8 cellular contexts compared by ENCODE assay signal in genomic region chr3:160398820-160399346, GRCh38. TPM values are rescaled to one million over a fixed set of nuclear protein-coding genes. Genes with fewer than 3 reads are reported as not detected.
DNase-seq lines count a peak whose midpoint lies in the region; ATAC-seq and TF ChIP-seq lines count a peak whose summit lies in the region.

Gene IFT80, minus strand, starts transcription at chr3:160399225. Its CDS starts 14,625 bp downstream, at chr3:160384600.

- no peaks in the 10 kb centered on the region for H3K27me3 ChIP-seq in KMS-11 (ENCODE audit: insufficient read depth, low read depth)
- H3K27me3 ChIP-seq in Peyer's patch, result no peaks in the 10 kb centered on the region
- no peaks in the 10 kb centered on the region for H3K27me3 ChIP-seq in esophagus (ENCODE audit: control insufficient read depth in 1 of 2, insufficient read depth in 2 of 2, low read length in 2 of 2)
- H3K27me3 ChIP-seq in mucosa of stomach (ENCODE audit: control insufficient read depth, insufficient read depth, low read length), result no peaks in the 10 kb centered on the region

- H4K20me1 ChIP-seq in KMS-11 (ENCODE audit: insufficient read depth), result peaks cover 22% of the 10 kb centered on the region

- H3K4me2 ChIP-seq in KMS-11, result peak within 1 kb of the TSS; percentile 95

- H3K36me3 ChIP-seq in KMS-11 (ENCODE audit: insufficient read depth) (peaks cover 23% of the 10 kb centered on the region; the same call in 1 of the 2 replicates), Peyer's patch (no peaks in the 10 kb centered on the region), esophagus (ENCODE audit: control insufficient read depth in 2 of 2, insufficient read depth in 2 of 2, low read length in 1 of 2) (no peaks in the 10 kb centered on the region), mucosa of stomach (ENCODE audit: control insufficient read depth, insufficient read depth, low read length) (no peaks in the 10 kb centered on the region)

- H3K27ac ChIP-seq in KMS-11, result peak within 1 kb of the TSS; percentile 99
- peak within 1 kb of the TSS; percentile 83 to 94 (median 86) for H3K27ac ChIP-seq in Peyer's patch
- peak within 1 kb of the TSS; percentile 95 to 97 for H3K27ac ChIP-seq in esophagus (ENCODE audit: low read depth in 2 of 2, low read length in 1 of 2)

- 0% methylated on average over 26 of the region's 26 CpGs for WGBS in esophagus, 2 donors

- H3K9ac ChIP-seq in KMS-11, result peak within 1 kb of the TSS; percentile 99
- H3K9ac ChIP-seq in mucosa of stomach (ENCODE audit: low read length), result peak within 1 kb of the TSS; percentile 91

- H3K4me1 ChIP-seq in KMS-11 (ENCODE audit: low read depth, poor library complexity, severe bottlenecking), result peaks cover 27% of the 10 kb centered on the region
- H3K4me1 ChIP-seq in Peyer's patch, result peaks cover 0 to 7% (median 6%) of the 10 kb centered on the region in 4 donors
- H3K4me1 ChIP-seq in esophagus (ENCODE audit: control insufficient read depth in 2 of 2, insufficient read depth in 2 of 2, low read length in 1 of 2), result no peaks in the 10 kb centered on the region
- no peaks in the 10 kb centered on the region for H3K4me1 ChIP-seq in mucosa of stomach (ENCODE audit: control insufficient read depth, insufficient read depth, low read length)

- peak; percentile 96 for ATAC-seq in GM21737 (IDR thresholded peaks at IDR 0.05; ENCODE audit: unreplicated experiment)

- H3K9me3 ChIP-seq in Peyer's patch (no peaks in the 10 kb centered on the region), esophagus (ENCODE audit: control insufficient read depth in 2 of 2, insufficient read depth in 1 of 2, low read depth in 1 of 2, low read length in 1 of 2) (no peaks in the 10 kb centered on the region), mucosa of stomach (ENCODE audit: control insufficient read depth, low read length) (no peaks in the 10 kb centered on the region)

- no peak for TF ChIP-seq CTCF in KMS-11 (conservative IDR thresholded peaks at IDR 0.05; ENCODE audit: low read depth, low read length)
- TF ChIP-seq CTCF in Peyer's patch (IDR thresholded peaks at IDR 0.05), result no peak

- H3K79me2 ChIP-seq in KMS-11 (ENCODE audit: insufficient read depth, low read depth), result peaks cover 67% of the 10 kb centered on the region

- DNase-seq in DMS114 treated with DMSO at 0.1 percent for 48 hours (lab: John Stamatoyannopoulos, UW; ENCODE audit: unreplicated experiment) (peak; percentile 92), Peyer's patch (peak; percentile 96 to 99 (median 96))
- peak; percentile 96 for DNase-seq in activated T-cell treated with anti-CD3 and anti-CD28 coated beads, Interleukin-2, amount 50 U/mL, for 48 hours
- DNase-seq in stimulated activated CD8-positive, alpha-beta memory T cell treated with anti-CD3 and anti-CD28 coated beads, Interleukin-7, amount 100 ng/mL, for 1 hour (ENCODE audit: low read depth in 2 of 2), result peak; percentile 92 to 93

- H2AFZ ChIP-seq in KMS-11 (ENCODE audit: low read depth), result peak within 1 kb of the TSS; percentile 61

- peak within 1 kb of the TSS; percentile 68 for H3K4me3 ChIP-seq in KMS-11 (IDR thresholded peaks at IDR 0.05; ENCODE audit: insufficient read depth, low read depth, low read length)
- H3K4me3 ChIP-seq in Peyer's patch, result peak within 1 kb of the TSS; percentile 66 to 79 (median 76)
- peak within 1 kb of the TSS; percentile 75 to 88 for H3K4me3 ChIP-seq in esophagus (ENCODE audit: low read depth in 1 of 2, low read length in 2 of 2)
- peak within 1 kb of the TSS; percentile 92 for H3K4me3 ChIP-seq in mucosa of stomach (ENCODE audit: low read length)

- TF ChIP-seq POLR2A in Peyer's patch (IDR thresholded peaks at IDR 0.05), result peak in 1 of 2 donors; percentile 7

RNA-seq across cellular contexts. Expression of gene IFT80, which starts in this region (rescaled TPM):
- 10 to 100 TPM; 10.5 to 35.5 (median 15.4) TPM for total RNA-seq in Peyer's patch
- polyA plus RNA-seq in esophagus, result 10 to 100 TPM in 1 of 2 donors, 1 to 10 TPM in 1; 9.2 to 20.5 TPM

Comparison
In these comparisons a context has a peak if more than half of its experiments do, and no peak if none do; other contexts are left out.
1. Peak in every context shown above with its lines: DNase-seq, ATAC-seq, H3K4me3 ChIP-seq and H3K27ac ChIP-seq.